ENCODE assay signal across 1 cellular context in genomic region chr2:200740907-200741306, GRCh38.
TF ChIP-seq lines count a peak whose summit lies in the region.

No MANE protein-coding gene starts in this region.

TF ChIP-seq in IMR-90, 13 proteins besides CTCF, POLR2A, EP300 and RAD21 (continued from another document):
- TF ChIP-seq USF2 (IDR thresholded peaks at IDR 0.05; ENCODE audit: low read depth, low read length), result no peak
- no peak for TF ChIP-seq SMC3 (IDR thresholded peaks at IDR 0.05; ENCODE audit: low read depth, low read length)
- no peak for TF ChIP-seq FOS (IDR thresholded peaks at IDR 0.05; ENCODE audit: low read depth, low read length)
- TF ChIP-seq ELK1 (IDR thresholded peaks at IDR 0.05; ENCODE audit: borderline replicate concordance, low read depth, low read length), result no peak
- TF ChIP-seq NFE2L2 (IDR thresholded peaks at IDR 0.05; ENCODE audit: low read depth, low read length), result no peak
- TF ChIP-seq CHD1 (IDR thresholded peaks at IDR 0.05; ENCODE audit: low read depth, low read length), result no peak
- TF ChIP-seq CEBPB (IDR thresholded peaks at IDR 0.05; ENCODE audit: low read depth, low read length), result no peak
- TF ChIP-seq BHLHE40 (IDR thresholded peaks at IDR 0.05; ENCODE audit: low read depth, low read length), result no peak
